Comparison of ENCODE assay signal across 1 cellular context in genomic region chr2:74958277-74959105, GRCh38.
TF ChIP-seq lines count a peak whose summit lies in the region.

TSS of gene POLE4 (plus strand) at chr2:74958643. CDS start at chr2:74958680, 37 bp downstream.

TF ChIP-seq in HEK293, 187 proteins besides CTCF, POLR2A, EP300 and RAD21 (continued from another document and continues in another):
- 0 out of 2 replicates have a peak, but pooled peaks have one; percentile 36 for TF ChIP-seq ZNF677 (tag by site-specific recombination; IDR thresholded peaks at IDR 0.05)
- 0 out of 2 replicates have a peak, but pooled peaks have one; percentile 61 for TF ChIP-seq ZNF184 (tag by site-specific recombination; IDR thresholded peaks at IDR 0.05)
- TF ChIP-seq PRDM4 (tag by site-specific recombination; IDR thresholded peaks at IDR 0.05) = no peak; the same call in 1 of the 2 replicates
- peak; percentile 89 for TF ChIP-seq ZNF561 (tag by site-specific recombination; IDR thresholded peaks at IDR 0.05; ENCODE audit: borderline replicate concordance)
- TF ChIP-seq ZNF155 (tag by site-specific recombination; IDR thresholded peaks at IDR 0.05) = no peak
- no peak for TF ChIP-seq ZNF555 (tag by site-specific recombination; conservative IDR thresholded peaks at IDR 0.05)
- peak; percentile 95 for TF ChIP-seq ZBTB26 (tag by site-specific recombination; optimal IDR thresholded peaks at IDR 0.05)
- TF ChIP-seq, protein P1, sequence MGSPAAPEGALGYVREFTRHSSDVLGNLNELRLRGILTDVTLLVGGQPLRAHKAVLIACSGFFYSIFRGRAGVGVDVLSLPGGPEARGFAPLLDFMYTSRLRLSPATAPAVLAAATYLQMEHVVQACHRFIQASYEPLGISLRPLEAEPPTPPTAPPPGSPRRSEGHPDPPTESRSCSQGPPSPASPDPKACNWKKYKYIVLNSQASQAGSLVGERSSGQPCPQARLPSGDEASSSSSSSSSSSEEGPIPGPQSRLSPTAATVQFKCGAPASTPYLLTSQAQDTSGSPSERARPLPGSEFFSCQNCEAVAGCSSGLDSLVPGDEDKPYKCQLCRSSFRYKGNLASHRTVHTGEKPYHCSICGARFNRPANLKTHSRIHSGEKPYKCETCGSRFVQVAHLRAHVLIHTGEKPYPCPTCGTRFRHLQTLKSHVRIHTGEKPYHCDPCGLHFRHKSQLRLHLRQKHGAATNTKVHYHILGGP (tag by site-specific recombination; IDR thresholded peaks at IDR 0.05) = no peak
- TF ChIP-seq ZNF48 (tag by site-specific recombination; IDR thresholded peaks at IDR 0.05) = no peak
- peak; percentile 58; the same call in 1 of the 2 replicates for TF ChIP-seq ZNF629 (tag by site-specific recombination; IDR thresholded peaks at IDR 0.05)
- no peak for TF ChIP-seq ZNF211 (tag by site-specific recombination; IDR thresholded peaks at IDR 0.05; ENCODE audit: low read depth)
- peak; percentile 33; the same call in 1 of the 2 replicates for TF ChIP-seq OSR2 (tag by site-specific recombination; IDR thresholded peaks at IDR 0.05)
- TF ChIP-seq ZNF473 (tag by site-specific recombination; IDR thresholded peaks at IDR 0.05) = no peak
- TF ChIP-seq, protein P2, sequence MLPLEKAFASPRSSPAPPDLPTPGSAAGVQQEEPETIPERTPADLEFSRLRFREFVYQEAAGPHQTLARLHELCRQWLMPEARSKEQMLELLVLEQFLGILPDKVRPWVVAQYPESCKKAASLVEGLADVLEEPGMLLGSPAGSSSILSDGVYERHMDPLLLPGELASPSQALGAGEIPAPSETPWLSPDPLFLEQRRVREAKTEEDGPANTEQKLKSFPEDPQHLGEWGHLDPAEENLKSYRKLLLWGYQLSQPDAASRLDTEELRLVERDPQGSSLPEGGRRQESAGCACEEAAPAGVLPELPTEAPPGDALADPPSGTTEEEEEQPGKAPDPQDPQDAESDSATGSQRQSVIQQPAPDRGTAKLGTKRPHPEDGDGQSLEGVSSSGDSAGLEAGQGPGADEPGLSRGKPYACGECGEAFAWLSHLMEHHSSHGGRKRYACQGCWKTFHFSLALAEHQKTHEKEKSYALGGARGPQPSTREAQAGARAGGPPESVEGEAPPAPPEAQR (tag by site-specific recombination; IDR thresholded peaks at IDR 0.05) = no peak
- no peak; the same call in 1 of the 2 replicates for TF ChIP-seq ZNF777 (tag by site-specific recombination; IDR thresholded peaks at IDR 0.05; ENCODE audit: borderline replicate concordance)
- TF ChIP-seq ZNF621 (tag by site-specific recombination; IDR thresholded peaks at IDR 0.05) = no peak
- no peak for TF ChIP-seq ZNF510 (tag by site-specific recombination; IDR thresholded peaks at IDR 0.05; ENCODE audit: insufficient replicate concordance)
- TF ChIP-seq ZNF221 (tag by site-specific recombination; IDR thresholded peaks at IDR 0.05; ENCODE audit: borderline replicate concordance) = no peak
- no peak for TF ChIP-seq ZNF837 (tag by site-specific recombination; IDR thresholded peaks at IDR 0.05)
- no peak; the same call in none of the 2 replicates for TF ChIP-seq ZNF660 (tag by site-specific recombination; IDR thresholded peaks at IDR 0.05)
- TF ChIP-seq ZSCAN5A (tag by site-specific recombination; IDR thresholded peaks at IDR 0.05) = no peak; the same call in 1 of the 2 replicates
- TF ChIP-seq WT1 (tag by site-specific recombination; IDR thresholded peaks at IDR 0.05) = no peak
- TF ChIP-seq ZNF560 (tag by site-specific recombination; IDR thresholded peaks at IDR 0.05; ENCODE audit: borderline replicate concordance) = no peak
- peak; percentile 87 for TF ChIP-seq ZIC2 (tag by site-specific recombination; IDR thresholded peaks at IDR 0.05)
- no peak; the same call in 1 of the 2 replicates for TF ChIP-seq ZNF366 (tag by site-specific recombination; conservative IDR thresholded peaks at IDR 0.05)
- TF ChIP-seq, protein P3, sequence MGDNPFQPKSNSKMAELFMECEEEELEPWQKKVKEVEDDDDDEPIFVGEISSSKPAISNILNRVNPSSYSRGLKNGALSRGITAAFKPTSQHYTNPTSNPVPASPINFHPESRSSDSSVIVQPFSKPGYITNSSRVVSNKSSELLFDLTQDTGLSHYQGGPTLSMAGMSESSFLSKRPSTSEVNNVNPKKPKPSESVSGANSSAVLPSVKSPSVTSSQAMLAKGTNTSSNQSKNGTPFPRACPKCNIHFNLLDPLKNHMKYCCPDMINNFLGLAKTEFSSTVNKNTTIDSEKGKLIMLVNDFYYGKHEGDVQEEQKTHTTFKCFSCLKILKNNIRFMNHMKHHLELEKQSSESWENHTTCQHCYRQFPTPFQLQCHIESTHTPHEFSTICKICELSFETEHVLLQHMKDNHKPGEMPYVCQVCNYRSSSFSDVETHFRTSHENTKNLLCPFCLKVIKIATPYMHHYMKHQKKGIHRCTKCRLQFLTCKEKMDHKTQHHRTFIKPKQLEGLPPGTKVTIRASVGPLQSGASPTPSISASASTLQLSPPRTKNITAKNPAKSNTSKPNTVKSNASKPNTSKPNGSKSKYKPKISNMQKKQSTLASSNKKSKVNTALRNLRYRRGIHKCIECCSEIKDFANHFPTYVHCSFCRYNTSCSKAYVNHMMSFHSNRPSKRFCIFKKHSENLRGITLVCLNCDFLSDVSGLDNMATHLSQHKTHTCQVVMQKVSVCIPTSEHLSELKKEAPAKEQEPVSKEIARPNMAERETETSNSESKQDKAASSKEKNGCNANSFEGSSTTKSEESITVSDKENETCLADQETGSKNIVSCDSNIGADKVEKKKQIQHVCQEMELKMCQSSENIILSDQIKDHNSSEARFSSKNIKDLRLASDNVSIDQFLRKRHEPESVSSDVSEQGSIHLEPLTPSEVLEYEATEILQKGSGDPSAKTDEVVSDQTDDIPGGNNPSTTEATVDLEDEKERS (tag by site-specific recombination; IDR thresholded peaks at IDR 0.05) = no peak
- no peak; the same call in 1 of the 2 replicates for TF ChIP-seq FEZF1 (tag by site-specific recombination; IDR thresholded peaks at IDR 0.05)
- TF ChIP-seq, protein P4, sequence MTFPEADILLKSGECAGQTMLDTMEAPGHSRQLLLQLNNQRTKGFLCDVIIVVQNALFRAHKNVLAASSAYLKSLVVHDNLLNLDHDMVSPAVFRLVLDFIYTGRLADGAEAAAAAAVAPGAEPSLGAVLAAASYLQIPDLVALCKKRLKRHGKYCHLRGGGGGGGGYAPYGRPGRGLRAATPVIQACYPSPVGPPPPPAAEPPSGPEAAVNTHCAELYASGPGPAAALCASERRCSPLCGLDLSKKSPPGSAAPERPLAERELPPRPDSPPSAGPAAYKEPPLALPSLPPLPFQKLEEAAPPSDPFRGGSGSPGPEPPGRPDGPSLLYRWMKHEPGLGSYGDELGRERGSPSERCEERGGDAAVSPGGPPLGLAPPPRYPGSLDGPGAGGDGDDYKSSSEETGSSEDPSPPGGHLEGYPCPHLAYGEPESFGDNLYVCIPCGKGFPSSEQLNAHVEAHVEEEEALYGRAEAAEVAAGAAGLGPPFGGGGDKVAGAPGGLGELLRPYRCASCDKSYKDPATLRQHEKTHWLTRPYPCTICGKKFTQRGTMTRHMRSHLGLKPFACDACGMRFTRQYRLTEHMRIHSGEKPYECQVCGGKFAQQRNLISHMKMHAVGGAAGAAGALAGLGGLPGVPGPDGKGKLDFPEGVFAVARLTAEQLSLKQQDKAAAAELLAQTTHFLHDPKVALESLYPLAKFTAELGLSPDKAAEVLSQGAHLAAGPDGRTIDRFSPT (tag by site-specific recombination; IDR thresholded peaks at IDR 0.05) = peak; percentile 71; the same call in 1 of the 2 replicates
- no peak for TF ChIP-seq ZNF768 (tag by site-specific recombination; IDR thresholded peaks at IDR 0.05)
- TF ChIP-seq, protein P5, sequence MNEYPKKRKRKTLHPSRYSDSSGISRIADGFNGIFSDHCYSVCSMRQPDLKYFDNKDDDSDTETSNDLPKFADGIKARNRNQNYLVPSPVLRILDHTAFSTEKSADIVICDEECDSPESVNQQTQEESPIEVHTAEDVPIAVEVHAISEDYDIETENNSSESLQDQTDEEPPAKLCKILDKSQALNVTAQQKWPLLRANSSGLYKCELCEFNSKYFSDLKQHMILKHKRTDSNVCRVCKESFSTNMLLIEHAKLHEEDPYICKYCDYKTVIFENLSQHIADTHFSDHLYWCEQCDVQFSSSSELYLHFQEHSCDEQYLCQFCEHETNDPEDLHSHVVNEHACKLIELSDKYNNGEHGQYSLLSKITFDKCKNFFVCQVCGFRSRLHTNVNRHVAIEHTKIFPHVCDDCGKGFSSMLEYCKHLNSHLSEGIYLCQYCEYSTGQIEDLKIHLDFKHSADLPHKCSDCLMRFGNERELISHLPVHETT (tag by site-specific recombination; IDR thresholded peaks at IDR 0.05) = no peak
- TF ChIP-seq ZNF704 (tag by site-specific recombination; IDR thresholded peaks at IDR 0.05) = no peak
- TF ChIP-seq ZNF610 (tag by site-specific recombination; IDR thresholded peaks at IDR 0.05; ENCODE audit: borderline replicate concordance) = 0 out of 2 replicates have a peak, but pooled peaks have one; percentile 23
- TF ChIP-seq GLI2 (tag by site-specific recombination; IDR thresholded peaks at IDR 0.05; ENCODE audit: borderline replicate concordance, low read depth) = no peak
- TF ChIP-seq ZNF792 (tag by site-specific recombination; IDR thresholded peaks at IDR 0.05) = no peak
- no peak for TF ChIP-seq ZFP37 (tag by site-specific recombination; IDR thresholded peaks at IDR 0.05)
- TF ChIP-seq ZSCAN30 (tag by site-specific recombination; IDR thresholded peaks at IDR 0.05) = peak; percentile 69; the same call in 1 of the 2 replicates
- no peak for TF ChIP-seq ZNF274 (IDR thresholded peaks at IDR 0.05; ENCODE audit: low read length)
- no peak for TF ChIP-seq ZNF274 (tag by site-specific recombination; IDR thresholded peaks at IDR 0.05; ENCODE audit: borderline replicate concordance)
- TF ChIP-seq SCRT2 (tag by site-specific recombination; IDR thresholded peaks at IDR 0.05) = peak; percentile 79
- no peak for TF ChIP-seq ZNF747 (tag by site-specific recombination; IDR thresholded peaks at IDR 0.05)
- TF ChIP-seq YY1 (tag by site-specific recombination; IDR thresholded peaks at IDR 0.05) = peak; percentile 91
- no peak for TF ChIP-seq ZNF398 (tag by site-specific recombination; IDR thresholded peaks at IDR 0.05)
